17 cellular contexts compared by ENCODE assay signal in the genomic region with DNA sequence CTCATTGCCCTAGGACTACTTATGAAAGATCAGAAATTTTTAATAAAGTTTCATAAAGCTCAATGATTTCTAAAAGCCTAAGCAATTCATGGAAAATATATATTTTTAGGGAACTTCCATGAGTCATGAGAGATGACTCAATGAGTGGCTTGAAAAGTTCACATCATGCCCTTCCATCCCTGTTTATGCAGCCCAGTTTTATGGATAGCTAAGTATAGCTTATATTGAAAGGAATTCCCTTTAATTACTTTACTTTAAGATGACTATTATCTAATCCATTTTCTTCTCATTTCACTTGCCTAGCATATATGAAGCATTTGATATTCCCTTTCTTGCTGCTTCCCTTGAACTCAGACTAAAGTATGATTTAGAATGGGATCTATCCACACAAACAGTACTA.
A peak's percentile ranks its signal among the peaks of the same experiment; 100 is the strongest.
DNase-seq lines count a peak whose midpoint lies in the region; ATAC-seq, FAIRE-seq and TF ChIP-seq lines count a peak whose summit lies in the region.
"Had no signal": no experiment of that assay in that cellular context is flagged by ENCODE, and none has a peak within 500 bp of the region (broad histone marks: within the 10 kb centered on the region; RNA-seq: fewer than 3 reads in every experiment).

No MANE protein-coding gene starts in this region.

- H3K27ac ChIP-seq in neural progenitor cell = no peak overlapping the region

- no peaks in the 10 kb centered on the region for H4K20me1 ChIP-seq in neural progenitor cell (ENCODE audit: low read depth)

- no peak for FAIRE-seq in bronchial epithelial cell (lab: Jason Lieb, UNC)

- H3K4me1 ChIP-seq in neural progenitor cell = peaks cover 9% of the 10 kb centered on the region

- ATAC-seq in GM19463 (IDR thresholded peaks at IDR 0.05; ENCODE audit: unreplicated experiment) = no peak

- H3K36me3 Mint-ChIP-seq in neural progenitor cell = no peaks in the 10 kb centered on the region

- peaks cover 2% of the 10 kb centered on the region for H3K27me3 Mint-ChIP-seq in neural progenitor cell (ENCODE audit: insufficient read depth, low read depth)
- H3K27me3 Mint-ChIP-seq: CD4-positive, alpha-beta T cell had no signal

- no peak overlapping the region for H3K4me3 ChIP-seq in bronchial epithelial cell (ENCODE audit: low read depth, low read length)
- no peak overlapping the region for H3K4me3 ChIP-seq in neural progenitor cell

- no peak overlapping the region for H3K4me3 Mint-ChIP-seq in neural progenitor cell
- H3K4me3 Mint-ChIP-seq: CD4-positive, alpha-beta T cell; HFFc6 had no signal

- H3K27me3 ChIP-seq in bronchial epithelial cell (ENCODE audit: control insufficient read depth, insufficient read depth, low read length) (no peaks in the 10 kb centered on the region), neural progenitor cell (no peaks in the 10 kb centered on the region)

- no peaks in the 10 kb centered on the region for H3K9me3 Mint-ChIP-seq in neural progenitor cell
- H3K9me3 Mint-ChIP-seq: CD4-positive, alpha-beta T cell had no signal

- DNase-seq in EH (ENCODE audit: low read depth) (peak; percentile 26), M059J (ENCODE audit: low read depth) (peak; percentile 26), bronchial epithelial cell (ENCODE audit: low read depth) (peak; percentile 29), non-pigmented ciliary epithelial cell (ENCODE audit: low read depth) (peak; percentile 10), neural progenitor cell (ENCODE audit: low spot score) (no peak)
- no peak for DNase-seq in effector CD4-positive, alpha-beta T cell
- no peak for DNase-seq in activated CD8-positive, alpha-beta memory T cell treated with anti-CD3 and anti-CD28 coated beads, Interleukin-2, amount 50 U/mL, for 48 hours
- DNase-seq: ACHN; CD4-positive, alpha-beta T cell; DND-41; GOT3; HFFc6; Karpas-422; NCI-H345; NCI-H69; NK-92 treated with Interleukin-12 subunit alpha and Interleukin-12 subunit beta, amount 100 ng/mL, for 24 hours had no signal

- peaks cover 7% of the 10 kb centered on the region for H3K4me1 Mint-ChIP-seq in neural progenitor cell

- no peaks in the 10 kb centered on the region for H3K36me3 ChIP-seq in bronchial epithelial cell (ENCODE audit: control insufficient read depth, insufficient read depth, low read length)
- H3K36me3 ChIP-seq in neural progenitor cell = no peaks in the 10 kb centered on the region

- H3F3A ChIP-seq in neural progenitor cell (ENCODE audit: low read depth) = no peaks in the 10 kb centered on the region

- no peak overlapping the region for H2AFZ ChIP-seq in neural progenitor cell (replicated peaks)

- no peak overlapping the region for H3K9ac ChIP-seq in neural progenitor cell

- no peak for TF ChIP-seq CTCF in bronchial epithelial cell (IDR thresholded peaks at IDR 0.05; ENCODE audit: insufficient read depth, low read length, severe bottlenecking)
- TF ChIP-seq CTCF in neural progenitor cell (IDR thresholded peaks at IDR 0.05) = no peak

- H3K27ac Mint-ChIP-seq in neural progenitor cell = no peak overlapping the region
- H3K27ac Mint-ChIP-seq: CD4-positive, alpha-beta T cell; HFFc6 had no signal

- no peaks in the 10 kb centered on the region for H3K79me2 ChIP-seq in neural progenitor cell (ENCODE audit: low read depth)

- no peaks in the 10 kb centered on the region for H3K9me3 ChIP-seq in neural progenitor cell (ENCODE audit: low read depth)

- H3K4me2 ChIP-seq in neural progenitor cell = no peak overlapping the region

Comparison
In these comparisons a context has a peak if more than half of its experiments do, and no peak if none do; other contexts are left out.
1. DNase-seq: peak in EH (single experiment), M059J (single experiment), bronchial epithelial cell (single experiment) and non-pigmented ciliary epithelial cell (single experiment); none in effector CD4-positive, alpha-beta T cell (single experiment), activated CD8-positive, alpha-beta memory T cell treated with anti-CD3 and anti-CD28 coated beads, Interleukin-2, amount 50 U/mL, for 48 hours (single experiment) and neural progenitor cell (single experiment).